ENCODE assay signal across 9 cellular contexts in genomic region chr9:73038613-73039012, GRCh38.
DNase-seq lines count a peak whose midpoint lies in the region; ATAC-seq, FAIRE-seq and TF ChIP-seq lines count a peak whose summit lies in the region.
"Had no signal": no experiment of that assay in that cellular context is flagged by ENCODE, and none has a peak within 500 bp of the region (broad histone marks: within the 10 kb centered on the region; RNA-seq: fewer than 3 reads in every experiment).

No MANE protein-coding gene starts in this region.

- H3K4ac ChIP-seq in H9 (ENCODE audit: low read depth, low read length) = no peak overlapping the region

- H3K36me3 Mint-ChIP-seq in H9 (ENCODE audit: insufficient read depth in 1 of 3, low read depth in 3 of 3) (no peaks in the 10 kb centered on the region), chondrocyte (ENCODE audit: low read depth) (no peaks in the 10 kb centered on the region)
- no peaks in the 10 kb centered on the region for H3K36me3 Mint-ChIP-seq in activated naive CD4-positive, alpha-beta T cell treated with anti-CD3 and anti-CD28 coated beads, Interleukin-2, amount 10 ng/mL, durations not matched to agents 7 days and 5 days

- H3K18ac ChIP-seq in H9 (ENCODE audit: insufficient read length, low read depth, low read length) = no peak overlapping the region

- no peaks in the 10 kb centered on the region for H3K9me3 Mint-ChIP-seq in H9
- no peaks in the 10 kb centered on the region for H3K9me3 Mint-ChIP-seq in chondrocyte (ENCODE audit: low read depth)
- no peaks in the 10 kb centered on the region for H3K9me3 Mint-ChIP-seq in activated naive CD4-positive, alpha-beta T cell treated with anti-CD3 and anti-CD28 coated beads, Interleukin-2, amount 10 ng/mL, durations not matched to agents 7 days and 5 days

- H3K27ac ChIP-seq in H9 (ENCODE audit: insufficient read length, low read depth, low read length) (no peak overlapping the region), smooth muscle cell (ENCODE audit: low read depth) (peak overlapping the region; percentile 10), small intestine (ENCODE audit: low read depth in 1 of 2, low read length in 1 of 2) (peak overlapping the region in 1 of 2 donors; percentile 43)

- no peak overlapping the region for H3K14ac ChIP-seq in H9 (ENCODE audit: insufficient read depth, low read length)

- no peak overlapping the region for H2BK5ac ChIP-seq in H9 (ENCODE audit: insufficient read length, low read length)

- H3K36me3 ChIP-seq in smooth muscle cell (ENCODE audit: low read depth) (no peaks in the 10 kb centered on the region), small intestine (ENCODE audit: control insufficient read depth in 2 of 2, insufficient read depth in 2 of 2, low read length in 2 of 2) (no peaks in the 10 kb centered on the region)

- H3K4me3 Mint-ChIP-seq in H9 (no peak overlapping the region), chondrocyte (ENCODE audit: unreplicated experiment) (peak overlapping the region; percentile 33)
- H3K4me3 Mint-ChIP-seq in activated naive CD4-positive, alpha-beta T cell treated with anti-CD3 and anti-CD28 coated beads, Interleukin-2, amount 10 ng/mL, durations not matched to agents 7 days and 5 days = no peak overlapping the region

- ATAC-seq in left lobe of liver (peak; percentile 71), SK-N-SH treated with all-trans-retinoic acid at 6 μM for 48 hours (no peak), HG02981 (IDR thresholded peaks at IDR 0.05; ENCODE audit: unreplicated experiment) (no peak)

- no peaks in the 10 kb centered on the region for H3K23me2 ChIP-seq in H9 (ENCODE audit: insufficient read length, low read depth, low read length, poor library complexity, severe bottlenecking)

- no peak overlapping the region for H2BK12ac ChIP-seq in H9 (ENCODE audit: insufficient read length, low read depth, low read length)

- H3K27ac Mint-ChIP-seq in H9 (peak overlapping the region; percentile 7 to 47 (median 45); a peak in 3 of 7 replicates), chondrocyte (ENCODE audit: unreplicated experiment) (peak overlapping the region; percentile 73)
- H3K27ac Mint-ChIP-seq in activated naive CD4-positive, alpha-beta T cell treated with anti-CD3 and anti-CD28 coated beads, Interleukin-2, amount 10 ng/mL, durations not matched to agents 7 days and 5 days = no peak overlapping the region

- no peaks in the 10 kb centered on the region for H3F3A ChIP-seq in smooth muscle cell (ENCODE audit: low read depth)

- no peak for TF ChIP-seq CTCF in H9 (conservative IDR thresholded peaks at IDR 0.05)
- no peak for TF ChIP-seq CTCF in chondrocyte (IDR thresholded peaks at IDR 0.05)
- TF ChIP-seq CTCF in smooth muscle cell (IDR thresholded peaks at IDR 0.05; ENCODE audit: borderline replicate concordance, insufficient read depth, poor library complexity, severe bottlenecking) = no peak

- H2BK120ac ChIP-seq in H9 (ENCODE audit: low read depth, low read length, poor library complexity, severe bottlenecking) = no peak overlapping the region

- CTCF ChIA-PET in activated naive CD4-positive, alpha-beta T cell treated with anti-CD3 and anti-CD28 coated beads, Interleukin-2, amount 10 ng/mL, durations not matched to agents 7 days and 5 days (lab: Charles Lee) = interaction anchor here (1.0 kb wide), 1 partner anchor 69 kb away, joined by 3 read pairs; no protein-coding TSS in a partner anchor

- no peak overlapping the region for H3T11ph ChIP-seq in H9 (ENCODE audit: low read length)

- H3K4me2 ChIP-seq in H9 (ENCODE audit: insufficient read depth, insufficient read length, low read length) = no peak overlapping the region
- H3K4me2 ChIP-seq in smooth muscle cell = peak overlapping the region; percentile 51

- H3K79me2 ChIP-seq in H9 (ENCODE audit: insufficient read depth, low read length) = no peaks in the 10 kb centered on the region
- no peaks in the 10 kb centered on the region for H3K79me2 ChIP-seq in smooth muscle cell (ENCODE audit: low read depth)

- H3K23ac ChIP-seq in H9 (ENCODE audit: insufficient read length, low read depth, low read length) = no peak overlapping the region

- no peak overlapping the region for H3K9ac ChIP-seq in H9 (ENCODE audit: extremely low read depth, insufficient read length, low read length)
- H3K9ac ChIP-seq in smooth muscle cell (ENCODE audit: low read depth) = no peak overlapping the region

- H3K9me3 ChIP-seq in H9 (ENCODE audit: control insufficient read depth, low read depth, low read length) (no peaks in the 10 kb centered on the region), smooth muscle cell (replicated peaks; ENCODE audit: low read depth) (no peaks in the 10 kb centered on the region), small intestine (ENCODE audit: control insufficient read depth, low read depth) (no peaks in the 10 kb centered on the region)

- H3K27me3 ChIP-seq in H9 (ENCODE audit: insufficient read depth, low read length) (no peaks in the 10 kb centered on the region), smooth muscle cell (ENCODE audit: low read depth) (peaks cover 12% of the 10 kb centered on the region), small intestine (ENCODE audit: control insufficient read depth in 2 of 2, insufficient read depth in 2 of 2, low read length in 2 of 2) (no peaks in the 10 kb centered on the region)

- no peaks in the 10 kb centered on the region for H3K79me1 ChIP-seq in H9 (ENCODE audit: insufficient read depth, low read depth, low read length, poor library complexity, severe bottlenecking)

- WGBS in H9 (ENCODE audit: extremely low coverage, insufficient read length, low lambda C conversion rate) = no CpG with 5 or more reads among the region's 2 CpGs
- WGBS in smooth muscle cell (ENCODE audit: low lambda C conversion rate) = 5% methylated on average over 2 of the region's 2 CpGs
- 11 to 35% (median 29%) methylated on average over 2 of the region's 2 CpGs for WGBS in small intestine, 3 donors

- H3K4me1 Mint-ChIP-seq in H9 (peaks cover 9 to 14% of the 10 kb centered on the region in 2 experiments), chondrocyte (ENCODE audit: low read depth) (peaks cover 32% of the 10 kb centered on the region)
- no peaks in the 10 kb centered on the region for H3K4me1 Mint-ChIP-seq in activated naive CD4-positive, alpha-beta T cell treated with anti-CD3 and anti-CD28 coated beads, Interleukin-2, amount 10 ng/mL, durations not matched to agents 7 days and 5 days

- no peak overlapping the region for H2AK5ac ChIP-seq in H9 (ENCODE audit: insufficient read length, low read length)

- H4K20me1 ChIP-seq in H9 (ENCODE audit: control insufficient read depth, insufficient read depth, insufficient read length) (no peaks in the 10 kb centered on the region), smooth muscle cell (ENCODE audit: low read depth) (no peaks in the 10 kb centered on the region)

- H3K4me3 ChIP-seq in smooth muscle cell (no peak overlapping the region), small intestine (ENCODE audit: low read depth in 1 of 2, low read length in 2 of 2) (no peak overlapping the region)

- no peak overlapping the region for H2BK20ac ChIP-seq in H9 (ENCODE audit: low read depth, low read length, poor library complexity, severe bottlenecking)

- H3K27me3 Mint-ChIP-seq in H9 (ENCODE audit: low read depth) (no peaks in the 10 kb centered on the region), chondrocyte (ENCODE audit: low read depth) (peaks cover 15% of the 10 kb centered on the region)
- H3K27me3 Mint-ChIP-seq in activated naive CD4-positive, alpha-beta T cell treated with anti-CD3 and anti-CD28 coated beads, Interleukin-2, amount 10 ng/mL, durations not matched to agents 7 days and 5 days = peaks cover 13% of the 10 kb centered on the region

- H3K4me1 ChIP-seq in H9 (ENCODE audit: insufficient read depth, low read length) (no peaks in the 10 kb centered on the region), smooth muscle cell (ENCODE audit: low read depth) (peaks cover 3% of the 10 kb centered on the region), small intestine (ENCODE audit: control insufficient read depth in 2 of 2, insufficient read depth in 1 of 2, low read depth in 1 of 2, low read length in 1 of 2) (peaks cover 0 to 2% of the 10 kb centered on the region in 2 donors)

- DNase-seq in H9 (peak; percentile 35), chondrocyte (ENCODE audit: low spot score) (no peak), left lobe of liver (ENCODE audit: low spot score) (peak; percentile 63), smooth muscle cell (lab: John Stamatoyannopoulos, UW; ENCODE audit: unreplicated experiment) (no peak), small intestine (no peak)
- DNase-seq in activated naive CD4-positive, alpha-beta T cell treated with anti-CD3 and anti-CD28 coated beads, Interleukin-2, amount 10 ng/mL, durations not matched to agents 7 days and 5 days = no peak
- DNase-seq: DND-41 had no signal

- no peak overlapping the region for H4K91ac ChIP-seq in H9 (ENCODE audit: insufficient read length, low read depth, low read length)

- H4K8ac ChIP-seq in H9 (replicated peaks; ENCODE audit: insufficient read length, low read depth, low read length) = no peak overlapping the region

- FAIRE-seq in small intestine (lab: Jason Lieb, UNC) = no peak

- H2AFZ ChIP-seq in H9 (ENCODE audit: low read length) (peak overlapping the region; percentile 9), smooth muscle cell (ENCODE audit: low read depth) (no peak overlapping the region)

- no peak overlapping the region for H2BK15ac ChIP-seq in H9 (ENCODE audit: low read depth, low read length)

- no peak overlapping the region for H4K5ac ChIP-seq in H9 (ENCODE audit: insufficient read length, low read depth, low read length)

- no peak overlapping the region for H3K56ac ChIP-seq in H9 (ENCODE audit: insufficient read length, low read depth, low read length)

TF ChIP-seq in SK-N-SH treated with all-trans-retinoic acid at 6 μM for 48 hours, 23 proteins besides CTCF, POLR2A, EP300 and RAD21 (continues in another document):
- no peak for TF ChIP-seq PATZ1 (CRISPR knock-in tag; IDR thresholded peaks at IDR 0.05; ENCODE audit: borderline replicate concordance)
- TF ChIP-seq OSR1 (CRISPR knock-in tag; IDR thresholded peaks at IDR 0.05) = no peak

Comparison
In these comparisons a context has a peak if more than half of its experiments do, and no peak if none do; other contexts are left out.
1. DNase-seq: peak in H9 (single experiment) and left lobe of liver (single experiment); none in chondrocyte (single experiment), smooth muscle cell (single experiment), activated naive CD4-positive, alpha-beta T cell treated with anti-CD3 and anti-CD28 coated beads, Interleukin-2, amount 10 ng/mL, durations not matched to agents 7 days and 5 days (single experiment) and small intestine (single experiment).